Comparison of ENCODE assay signal across 8 cellular contexts in the genomic region with DNA sequence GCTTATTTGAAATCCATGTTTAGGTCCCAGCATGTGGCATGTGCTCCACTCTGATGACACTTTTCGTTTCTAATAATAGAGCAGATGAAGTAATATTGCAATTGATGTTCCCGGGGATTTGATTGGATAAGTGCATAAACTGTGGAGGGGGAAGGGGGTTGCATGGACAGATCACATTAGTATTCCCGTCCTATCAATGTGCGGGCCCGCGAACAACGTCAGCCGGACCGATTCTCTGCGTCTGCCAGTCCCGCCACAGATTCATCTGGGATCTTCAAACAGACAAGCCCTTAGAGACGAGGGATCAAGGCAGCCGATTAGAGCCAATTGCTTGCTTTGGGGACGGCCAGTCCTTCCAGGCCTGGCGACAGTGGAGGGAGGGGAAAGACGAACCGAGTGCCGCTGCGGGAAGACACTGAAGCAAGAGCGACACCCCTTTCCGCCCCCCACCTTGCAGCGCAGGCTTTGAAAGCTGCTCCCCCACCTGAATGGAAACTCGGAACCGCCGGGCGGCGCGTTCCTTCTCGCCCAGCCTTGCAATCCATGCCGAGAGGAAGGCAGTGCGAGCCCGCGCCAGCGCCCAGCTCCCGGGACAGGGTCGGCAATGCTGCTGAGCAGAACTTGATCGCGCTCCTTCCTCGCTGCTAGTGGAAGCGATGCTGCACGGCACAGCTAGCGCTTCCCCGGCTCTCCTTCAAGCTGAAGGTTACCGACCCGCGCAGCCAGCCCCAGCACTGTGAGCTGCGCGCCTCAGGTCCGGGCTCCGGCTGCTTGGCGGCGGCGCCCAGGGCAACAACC. TPM values are rescaled to one million over a fixed set of nuclear protein-coding genes. Genes with fewer than 3 reads are reported as not detected.
A peak's percentile ranks its signal among the peaks of the same experiment; 100 is the strongest.
DNase-seq lines count a peak whose midpoint lies in the region; ATAC-seq and TF ChIP-seq lines count a peak whose summit lies in the region.

TSS of gene RGS7BP (plus strand) at position 247 of the 798 bp plus-strand sequence. CDS start 610 bp downstream, outside the sequence.

- peaks cover 7% of the 10 kb centered on the region for H3K36me3 Mint-ChIP-seq in Calu3 (ENCODE audit: insufficient read depth, unreplicated experiment)

- BruUV-seq in Calu3 (replicated peaks; lab: Mats Ljungman, UMichigan) = no TSS peak

- peak within 1 kb of the TSS; percentile 68 for H3K9ac ChIP-seq in HUES64 (ENCODE audit: low read depth, low read length)
- H3K9ac ChIP-seq in rectal smooth muscle tissue (ENCODE audit: low read length) = no peak within 1 kb of the TSS

- H3K4me1 ChIP-seq in HUES64 (ENCODE audit: insufficient read depth, low read length) (peaks cover 21% of the 10 kb centered on the region), right cardiac atrium (ENCODE audit: control insufficient read depth, insufficient read depth, low read length) (no peaks in the 10 kb centered on the region), rectal smooth muscle tissue (ENCODE audit: control insufficient read depth, insufficient read depth, low read length) (no peaks in the 10 kb centered on the region)

- 4% methylated on average over 53 of the region's 53 CpGs for WGBS in HUES64
- WGBS in right cardiac atrium = 1% methylated on average over 53 of the region's 53 CpGs

- CTCF ChIA-PET in Calu3 (lab: Charles Lee) = no interaction called here

- H3K27me3 ChIP-seq in HUES64 (ENCODE audit: insufficient read depth, low read length) (peaks cover 79% of the 10 kb centered on the region), right cardiac atrium (ENCODE audit: control insufficient read depth, insufficient read depth) (no peaks in the 10 kb centered on the region), rectal smooth muscle tissue (ENCODE audit: control insufficient read depth, insufficient read depth, low read length) (no peaks in the 10 kb centered on the region)

- H3K4me3 Mint-ChIP-seq in Calu3 (ENCODE audit: low read depth, unreplicated experiment) = peak within 1 kb of the TSS; percentile 57

- H3K36me3 ChIP-seq in HUES64 (ENCODE audit: insufficient read depth, low read length) (no peaks in the 10 kb centered on the region), rectal smooth muscle tissue (ENCODE audit: control insufficient read depth, insufficient read depth, low read length) (no peaks in the 10 kb centered on the region)

- no peak for TF ChIP-seq CTCF in Calu3 (IDR thresholded peaks at IDR 0.05; ENCODE audit: unreplicated experiment)

- H3K9me3 ChIP-seq in HUES64 (ENCODE audit: insufficient read depth, low read depth, low read length) (no peaks in the 10 kb centered on the region), right cardiac atrium (ENCODE audit: control insufficient read depth, low read length) (no peaks in the 10 kb centered on the region)

- peak within 1 kb of the TSS; percentile 22; the same call in 1 of the 2 replicates for H3K27ac ChIP-seq in HUES64 (ENCODE audit: low read depth, low read length)
- H3K27ac ChIP-seq in right cardiac atrium (ENCODE audit: low read length) = peak within 1 kb of the TSS; percentile 42
- H3K27ac ChIP-seq in rectal smooth muscle tissue (ENCODE audit: low read depth, low read length) = no peak within 1 kb of the TSS

- no peak for DNase-seq in Calu3
- DNase-seq in anterior cingulate cortex (lab: John Stamatoyannopoulos, UW) = peak in 56 of 58 donors; percentile 19 to 92 (median 60)
- DNase-seq in right cardiac atrium = peak; percentile 37 to 84 (median 84)
- DNase-seq in activated CD8-positive, alpha-beta memory T cell treated with anti-CD3 and anti-CD28 coated beads, Interleukin-2, amount 50 U/mL, for 48 hours = no peak

- H3K4me1 Mint-ChIP-seq in Calu3 (ENCODE audit: low read depth, unreplicated experiment) = no peaks in the 10 kb centered on the region

- H3K9me3 Mint-ChIP-seq in Calu3 (ENCODE audit: low read depth, unreplicated experiment) = no peaks in the 10 kb centered on the region

- H3K27ac Mint-ChIP-seq in Calu3 (ENCODE audit: unreplicated experiment) = no peak within 1 kb of the TSS

- intact Hi-C loops in Calu3 (cut with micrococcal nuclease; ENCODE audit: unreplicated experiment) = loop anchor here (2.0 kb wide), 1 partner anchor 107 kb away; no protein-coding TSS in a partner anchor
- intact Hi-C loops in right cardiac atrium (cut with DNase I) = loop anchor here (5.0 to 10.0 kb wide), 5 partner anchors 86 to 361 kb away; no protein-coding TSS in a partner anchor

- peak within 1 kb of the TSS; percentile 67 for H3K4me3 ChIP-seq in HUES64 (ENCODE audit: low read length)
- H3K4me3 ChIP-seq in right cardiac atrium (ENCODE audit: low read length) = peak within 1 kb of the TSS; percentile 60
- H3K4me3 ChIP-seq in rectal smooth muscle tissue (ENCODE audit: low read length) = peak within 1 kb of the TSS; percentile 65

- H3K27me3 Mint-ChIP-seq in Calu3 (ENCODE audit: unreplicated experiment) = peaks cover 59% of the 10 kb centered on the region

- ATAC-seq in right cardiac atrium (peak; percentile 92 to 94), GM21737 (IDR thresholded peaks at IDR 0.05; ENCODE audit: unreplicated experiment) (no peak), GM18517 (IDR thresholded peaks at IDR 0.05; ENCODE audit: unreplicated experiment) (no peak)

RNA-seq across cellular contexts. Expression of gene RGS7BP, which starts in this region (rescaled TPM):
- not detected in 2 replicates for total RNA-seq in Calu3 (2022)
- 0.80 TPM for polyA plus RNA-seq in HUES64 (2013, experiment 1 of 2)
- 0.82 TPM for polyA plus RNA-seq in HUES64 (2013, experiment 2 of 2)
- 1 to 10 TPM; 1.7 to 8.9 (median 8.1) TPM for total RNA-seq in right cardiac atrium
- 1.0 TPM for polyA plus RNA-seq in right cardiac atrium

Comparison
In these comparisons a context has a peak if more than half of its experiments do, and no peak if none do; other contexts are left out.
1. DNase-seq: peak in anterior cingulate cortex (56 of 58) and right cardiac atrium (3 of 3); none in Calu3 (single experiment) and activated CD8-positive, alpha-beta memory T cell treated with anti-CD3 and anti-CD28 coated beads, Interleukin-2, amount 50 U/mL, for 48 hours (single experiment).
2. ATAC-seq: peak in right cardiac atrium (2 of 2); none in GM21737 (single experiment) and GM18517 (single experiment).
3. Peak in every context shown above with its lines, with median percentiles within 50 percentile points of each other: H3K4me3 ChIP-seq.